ENCODE assay signal across 8 cellular contexts in the genomic region with DNA sequence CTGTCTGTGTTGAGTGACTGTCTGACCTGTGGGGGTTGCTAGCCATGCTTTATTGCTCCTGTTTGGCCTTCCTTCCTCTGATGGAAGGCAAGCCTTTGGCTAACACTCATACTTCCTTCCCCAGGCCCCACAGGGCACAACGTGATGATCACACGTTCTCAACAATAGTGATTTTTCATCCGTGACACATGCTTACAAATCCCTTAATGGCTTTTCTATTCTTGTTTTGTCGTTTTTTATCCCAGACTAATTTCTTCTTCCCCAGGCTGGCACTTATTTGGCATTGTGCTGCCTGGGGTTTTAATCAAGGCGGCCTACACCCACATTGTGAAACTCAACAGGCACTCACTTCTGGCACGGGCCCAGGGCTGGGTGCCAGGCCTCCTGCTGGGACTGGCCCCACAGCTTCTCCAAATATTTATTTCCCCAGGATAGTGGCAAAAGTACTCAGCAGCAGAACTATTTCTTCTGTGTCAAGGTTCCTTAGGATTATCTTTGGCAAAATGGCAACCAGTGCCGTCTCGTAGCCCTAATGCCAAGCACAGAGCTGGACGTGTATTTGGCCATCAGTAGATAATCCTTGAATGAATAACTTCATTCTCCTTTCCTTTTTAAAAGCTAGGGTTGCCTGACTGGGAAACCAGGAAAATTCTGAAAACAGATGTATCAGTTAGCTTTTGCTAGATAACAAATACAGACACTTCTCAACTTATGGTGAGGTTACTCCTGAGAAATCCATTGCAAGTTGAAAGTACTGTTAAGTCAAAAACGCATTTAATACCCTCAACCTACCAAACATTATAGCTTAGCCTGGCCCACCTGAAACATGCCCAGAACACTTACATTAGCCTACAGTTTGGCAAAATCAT. TPM values are rescaled to one million over a fixed set of nuclear protein-coding genes. Genes with fewer than 3 reads are reported as not detected.
DNase-seq lines count a peak whose midpoint lies in the region; ATAC-seq and TF ChIP-seq lines count a peak whose summit lies in the region.

No MANE protein-coding gene starts in this region.

- H3K27ac ChIP-seq in body of pancreas, result peak overlapping the region; percentile 88 to 94 (median 90)
- H3K27ac ChIP-seq in thoracic aorta, result peak overlapping the region; percentile 24 to 64

- H3K27me3 ChIP-seq in body of pancreas (no peaks in the 10 kb centered on the region), thoracic aorta (replicated peaks; ENCODE audit: insufficient read depth) (no peaks in the 10 kb centered on the region)

- H3K9me3 ChIP-seq in body of pancreas (no peaks in the 10 kb centered on the region), thoracic aorta (no peaks in the 10 kb centered on the region)

- TF ChIP-seq POLR2A in body of pancreas (IDR thresholded peaks at IDR 0.05), result peak in 2 of 3 donors; percentile 25 to 51

- intact Hi-C loops in body of pancreas (cut with DNase I), result no loop called here

- TF ChIP-seq CTCF in body of pancreas (IDR thresholded peaks at IDR 0.05) (peak in 2 of 7 experiments; percentile 4 to 8), thoracic aorta (IDR thresholded peaks at IDR 0.05) (no peak)

- WGBS in body of pancreas, 2 donors, result 3 to 4% methylated on average over 10 of the region's 10 CpGs

- no peaks in the 10 kb centered on the region for H3K36me3 ChIP-seq in body of pancreas (replicated peaks in 1 of 2; ENCODE audit: insufficient read depth in 1 of 2, low read depth in 2 of 2)
- H3K36me3 ChIP-seq in thoracic aorta, result no peaks in the 10 kb centered on the region

- peaks cover 86% of the 10 kb centered on the region for H3K4me1 ChIP-seq in body of pancreas
- peaks cover 19 to 34% of the 10 kb centered on the region in 2 donors for H3K4me1 ChIP-seq in thoracic aorta (ENCODE audit: control insufficient read depth in 1 of 2, low read depth in 2 of 2)

- DNase-seq in EH (ENCODE audit: low read depth), result peak; percentile 93
- peak; percentile 59 for DNase-seq in NCI-H146 treated with DMSO at 0.1 percent for 48 hours (lab: John Stamatoyannopoulos, UW; ENCODE audit: unreplicated experiment)
- DNase-seq in body of pancreas, result peak; percentile 97 to 99 (median 98)
- DNase-seq in kidney tubule cell (ENCODE audit: low spot score), result peak; percentile 96
- DNase-seq in thoracic aorta (ENCODE audit: low spot score), result peak; percentile 77
- DNase-seq in stimulated activated CD4-positive, alpha-beta T cell treated with anti-CD3 and anti-CD28 coated beads, Interleukin-2, amount 100 ng/mL, for 48 hours, result no peak
- DNase-seq in central memory CD4-positive, alpha-beta T cell, result no peak

- H3K4me3 ChIP-seq in body of pancreas (no peak overlapping the region), thoracic aorta (no peak overlapping the region)

- ATAC-seq in body of pancreas, result peak; percentile 91
- ATAC-seq in thoracic aorta (ENCODE audit: insufficient number of reproducible peaks, low FRiP score, low read depth), result peak; percentile 92
- ATAC-seq in GM21447 (IDR thresholded peaks at IDR 0.05; ENCODE audit: unreplicated experiment), result no peak

RNA-seq across cellular contexts. Expression of a gene that starts 30.6 kb away (rescaled TPM):
- 10 to 100 TPM; 23.3 to 51.1 TPM for total RNA-seq in body of pancreas
- total RNA-seq in thoracic aorta, result 10 to 100 TPM; 10.3 to 21.5 TPM

Comparison
In these comparisons a context has a peak if more than half of its experiments do, and no peak if none do; other contexts are left out.
1. DNase-seq: peak in EH (single experiment), NCI-H146 treated with DMSO at 0.1 percent for 48 hours (single experiment), body of pancreas (4 of 4), kidney tubule cell (single experiment) and thoracic aorta (single experiment); none in stimulated activated CD4-positive, alpha-beta T cell treated with anti-CD3 and anti-CD28 coated beads, Interleukin-2, amount 100 ng/mL, for 48 hours (0 of 2) and central memory CD4-positive, alpha-beta T cell (single experiment).